ENCODE assay signal across 10 cellular contexts in the genomic region with DNA sequence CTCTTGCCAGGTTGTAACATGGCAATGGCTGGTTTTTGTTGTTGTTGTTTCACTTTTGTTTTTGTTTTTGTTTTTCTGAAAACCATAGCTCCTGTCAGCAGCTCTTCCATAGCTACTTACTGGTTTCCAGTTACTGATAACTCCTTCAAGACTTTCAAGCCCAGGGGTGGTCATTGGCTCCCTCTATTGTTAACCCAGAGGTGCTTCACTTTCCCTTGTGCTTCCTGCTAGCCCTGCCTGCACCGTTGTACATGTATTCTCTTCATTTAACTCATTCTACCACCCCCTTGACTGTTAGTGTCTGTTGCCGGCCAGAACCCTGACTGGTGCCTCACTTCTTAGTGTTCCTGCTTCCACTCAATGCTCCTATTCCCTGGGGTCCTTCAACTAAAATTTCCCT. TPM values are rescaled to one million over a fixed set of nuclear protein-coding genes. Genes with fewer than 3 reads are reported as not detected.
DNase-seq lines count a peak whose midpoint lies in the region; ATAC-seq and TF ChIP-seq lines count a peak whose summit lies in the region.
"Had no signal": no experiment of that assay in that cellular context is flagged by ENCODE, and none has a peak within 500 bp of the region (broad histone marks: within the 10 kb centered on the region; RNA-seq: fewer than 3 reads in every experiment).

No MANE protein-coding gene starts in this region.

- H3K9ac ChIP-seq in liver (ENCODE audit: low read depth in 1 of 2, low read length in 2 of 2): no peak overlapping the region

- no peak overlapping the region for H3K27ac Mint-ChIP-seq in HFFc6

- H3K27me3 Mint-ChIP-seq in HFFc6 (ENCODE audit: insufficient read depth): no peaks in the 10 kb centered on the region

- H3K27ac ChIP-seq in OCI-LY7 (ENCODE audit: low read depth, low read length, poor library complexity, severe bottlenecking) (no peak overlapping the region), liver (ENCODE audit: low read depth in 1 of 2, low read length in 2 of 2) (no peak overlapping the region)
- H3K27ac ChIP-seq: thoracic aorta had no signal

- intact Hi-C loops in OCI-LY7 (cut with micrococcal nuclease; ENCODE audit: unreplicated experiment): no loop called here

- H3K9me3 Mint-ChIP-seq in HFFc6: peaks cover 7% of the 10 kb centered on the region; the same call in 1 of the 2 replicates

- no peaks in the 10 kb centered on the region for H3K36me3 Mint-ChIP-seq in HFFc6 (ENCODE audit: low read depth)

- H3K36me3 ChIP-seq in OCI-LY7 (ENCODE audit: insufficient read depth, low read length): no peaks in the 10 kb centered on the region
- H3K36me3 ChIP-seq in liver (ENCODE audit: control insufficient read depth in 4 of 4, insufficient read depth in 3 of 4, low read depth in 1 of 4, low read length in 3 of 4): no peaks in the 10 kb centered on the region
- H3K36me3 ChIP-seq: thoracic aorta had no signal

- BruUV-seq in OCI-LY7 (replicated peaks; lab: Mats Ljungman, UMichigan): no TSS peak

- H2AFZ ChIP-seq in OCI-LY7 (ENCODE audit: low read length): no peak overlapping the region

- H3K4me3 ChIP-seq in OCI-LY7 (ENCODE audit: low read depth, low read length, poor library complexity, severe bottlenecking) (no peak overlapping the region), liver (ENCODE audit: low read depth in 1 of 3, low read length in 3 of 3) (no peak overlapping the region)
- H3K4me3 ChIP-seq: thoracic aorta had no signal

- peak; percentile 19 to 28 for TF ChIP-seq RAD21 in liver (IDR thresholded peaks at IDR 0.05)

- no peak overlapping the region for H3K4me2 ChIP-seq in OCI-LY7 (ENCODE audit: low read length)

- no peaks in the 10 kb centered on the region for H3K79me2 ChIP-seq in OCI-LY7 (ENCODE audit: insufficient read depth, low read depth, low read length)

- H4K20me1 ChIP-seq in OCI-LY7 (ENCODE audit: insufficient read depth, low read length): no peaks in the 10 kb centered on the region

- H3K9me3 ChIP-seq in OCI-LY7 (ENCODE audit: low read length) (no peaks in the 10 kb centered on the region), liver (ENCODE audit: control insufficient read depth in 4 of 4, low read length in 3 of 4) (peaks cover 0 to 4% (median 0%) of the 10 kb centered on the region in 4 donors)
- H3K9me3 ChIP-seq: thoracic aorta had no signal

- ATAC-seq in GM18907 (IDR thresholded peaks at IDR 0.05; ENCODE audit: unreplicated experiment) (peak; percentile 88), HG03139 (IDR thresholded peaks at IDR 0.05; ENCODE audit: unreplicated experiment) (peak; percentile 69)

- no peaks in the 10 kb centered on the region for H3K4me1 Mint-ChIP-seq in HFFc6 (ENCODE audit: low read depth)

- no peak overlapping the region for H3K4me3 Mint-ChIP-seq in HFFc6

- TF ChIP-seq CTCF in OCI-LY7 (conservative IDR thresholded peaks at IDR 0.05; ENCODE audit: low read length) (peak; percentile 42; the same call in 1 of the 2 replicates), liver (IDR thresholded peaks at IDR 0.05; ENCODE audit: low read depth, low read length, missing input control) (no peak), HFFc6 (IDR thresholded peaks at IDR 0.05) (no peak)

- H3K9me2 ChIP-seq in OCI-LY7 (ENCODE audit: insufficient read depth, low read length): no peaks in the 10 kb centered on the region

- WGBS in liver: 23% methylated on average over 2 of the region's 2 CpGs

- CTCF ChIA-PET in OCI-LY7 (lab: Charles Lee; ENCODE audit: unreplicated experiment): no interaction called here

- POLR2A ChIA-PET in OCI-LY7 (lab: Charles Lee): interaction anchor here (0.7 kb wide), 1 partner anchor 53 kb away, joined by 3 read pairs; no protein-coding TSS in a partner anchor

- DNase-seq in AML-193 (lab: John Stamatoyannopoulos, UW): peak; percentile 29 to 34
- peak; percentile 21 for DNase-seq in OCI-LY7 (ENCODE audit: low spot score)
- peak; percentile 49 for DNase-seq in activated effector memory CD4-positive, alpha-beta T cell treated with Interleukin-2 at 50 U/mL for 16 hours
- no peak for DNase-seq in amygdala (lab: John Stamatoyannopoulos, UW)
- no peak for DNase-seq in HFFc6

- H3K27me3 ChIP-seq in liver (ENCODE audit: control insufficient read depth in 4 of 4, insufficient read depth in 4 of 4, low read length in 3 of 4): no peaks in the 10 kb centered on the region

- H3K4me1 ChIP-seq in OCI-LY7 (ENCODE audit: insufficient read depth, low read length, poor library complexity, severe bottlenecking) (no peaks in the 10 kb centered on the region), liver (ENCODE audit: control insufficient read depth in 4 of 4, insufficient read depth in 4 of 4, low read length in 3 of 4) (no peaks in the 10 kb centered on the region)

TF ChIP-seq in liver, 16 proteins besides CTCF, POLR2A, EP300 and RAD21:
- TF ChIP-seq YY1 (IDR thresholded peaks at IDR 0.05) (no peak), HNF4A (conservative IDR thresholded peaks at IDR 0.05) (no peak), RXRA (IDR thresholded peaks at IDR 0.05) (no peak), JUND (IDR thresholded peaks at IDR 0.05) (no peak), TAF1 (conservative IDR thresholded peaks at IDR 0.05) (no peak), NR2F2 (IDR thresholded peaks at IDR 0.05) (no peak), FOXA1 (IDR thresholded peaks at IDR 0.05) (no peak), EGR1 (IDR thresholded peaks at IDR 0.05; ENCODE audit: low read depth in 2 of 2) (no peak), FOXA2 (IDR thresholded peaks at IDR 0.05) (no peak), HNF4G (IDR thresholded peaks at IDR 0.05) (no peak), SP1 (IDR thresholded peaks at IDR 0.05) (no peak), GABPA (IDR thresholded peaks at IDR 0.05 in 1 of 2, conservative IDR thresholded peaks at IDR 0.05 in 1 of 2) (no peak)
- TF ChIP-seq, protein P1, sequence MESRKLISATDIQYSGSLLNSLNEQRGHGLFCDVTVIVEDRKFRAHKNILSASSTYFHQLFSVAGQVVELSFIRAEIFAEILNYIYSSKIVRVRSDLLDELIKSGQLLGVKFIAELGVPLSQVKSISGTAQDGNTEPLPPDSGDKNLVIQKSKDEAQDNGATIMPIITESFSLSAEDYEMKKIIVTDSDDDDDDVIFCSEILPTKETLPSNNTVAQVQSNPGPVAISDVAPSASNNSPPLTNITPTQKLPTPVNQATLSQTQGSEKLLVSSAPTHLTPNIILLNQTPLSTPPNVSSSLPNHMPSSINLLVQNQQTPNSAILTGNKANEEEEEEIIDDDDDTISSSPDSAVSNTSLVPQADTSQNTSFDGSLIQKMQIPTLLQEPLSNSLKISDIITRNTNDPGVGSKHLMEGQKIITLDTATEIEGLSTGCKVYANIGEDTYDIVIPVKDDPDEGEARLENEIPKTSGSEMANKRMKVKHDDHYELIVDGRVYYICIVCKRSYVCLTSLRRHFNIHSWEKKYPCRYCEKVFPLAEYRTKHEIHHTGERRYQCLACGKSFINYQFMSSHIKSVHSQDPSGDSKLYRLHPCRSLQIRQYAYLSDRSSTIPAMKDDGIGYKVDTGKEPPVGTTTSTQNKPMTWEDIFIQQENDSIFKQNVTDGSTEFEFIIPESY (IDR thresholded peaks at IDR 0.05): no peak
- TF ChIP-seq, protein P2, sequence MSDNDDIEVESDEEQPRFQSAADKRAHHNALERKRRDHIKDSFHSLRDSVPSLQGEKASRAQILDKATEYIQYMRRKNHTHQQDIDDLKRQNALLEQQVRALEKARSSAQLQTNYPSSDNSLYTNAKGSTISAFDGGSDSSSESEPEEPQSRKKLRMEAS (IDR thresholded peaks at IDR 0.05): no peak
- TF ChIP-seq, protein P3, sequence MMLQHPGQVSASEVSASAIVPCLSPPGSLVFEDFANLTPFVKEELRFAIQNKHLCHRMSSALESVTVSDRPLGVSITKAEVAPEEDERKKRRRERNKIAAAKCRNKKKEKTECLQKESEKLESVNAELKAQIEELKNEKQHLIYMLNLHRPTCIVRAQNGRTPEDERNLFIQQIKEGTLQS (IDR thresholded peaks at IDR 0.05): no peak
- TF ChIP-seq, protein P4, sequence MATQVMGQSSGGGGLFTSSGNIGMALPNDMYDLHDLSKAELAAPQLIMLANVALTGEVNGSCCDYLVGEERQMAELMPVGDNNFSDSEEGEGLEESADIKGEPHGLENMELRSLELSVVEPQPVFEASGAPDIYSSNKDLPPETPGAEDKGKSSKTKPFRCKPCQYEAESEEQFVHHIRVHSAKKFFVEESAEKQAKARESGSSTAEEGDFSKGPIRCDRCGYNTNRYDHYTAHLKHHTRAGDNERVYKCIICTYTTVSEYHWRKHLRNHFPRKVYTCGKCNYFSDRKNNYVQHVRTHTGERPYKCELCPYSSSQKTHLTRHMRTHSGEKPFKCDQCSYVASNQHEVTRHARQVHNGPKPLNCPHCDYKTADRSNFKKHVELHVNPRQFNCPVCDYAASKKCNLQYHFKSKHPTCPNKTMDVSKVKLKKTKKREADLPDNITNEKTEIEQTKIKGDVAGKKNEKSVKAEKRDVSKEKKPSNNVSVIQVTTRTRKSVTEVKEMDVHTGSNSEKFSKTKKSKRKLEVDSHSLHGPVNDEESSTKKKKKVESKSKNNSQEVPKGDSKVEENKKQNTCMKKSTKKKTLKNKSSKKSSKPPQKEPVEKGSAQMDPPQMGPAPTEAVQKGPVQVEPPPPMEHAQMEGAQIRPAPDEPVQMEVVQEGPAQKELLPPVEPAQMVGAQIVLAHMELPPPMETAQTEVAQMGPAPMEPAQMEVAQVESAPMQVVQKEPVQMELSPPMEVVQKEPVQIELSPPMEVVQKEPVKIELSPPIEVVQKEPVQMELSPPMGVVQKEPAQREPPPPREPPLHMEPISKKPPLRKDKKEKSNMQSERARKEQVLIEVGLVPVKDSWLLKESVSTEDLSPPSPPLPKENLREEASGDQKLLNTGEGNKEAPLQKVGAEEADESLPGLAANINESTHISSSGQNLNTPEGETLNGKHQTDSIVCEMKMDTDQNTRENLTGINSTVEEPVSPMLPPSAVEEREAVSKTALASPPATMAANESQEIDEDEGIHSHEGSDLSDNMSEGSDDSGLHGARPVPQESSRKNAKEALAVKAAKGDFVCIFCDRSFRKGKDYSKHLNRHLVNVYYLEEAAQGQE (IDR thresholded peaks at IDR 0.05): no peak
TF ChIP-seq in liver: peak in this region for 0.

RNA-seq across cellular contexts. Expression of a gene that starts 4.2 kb away (rescaled TPM):
- total RNA-seq in OCI-LY7 (2014; rRNA removed; shearing (Covaris generic)): not detected in 2 replicates
- not detected in 2 replicates for total RNA-seq in OCI-LY7 (2022)
- under 1 TPM; 0.28 to 0.67 TPM for total RNA-seq in liver
- polyA plus RNA-seq in liver: under 1 TPM; 0.06 to 0.36 TPM
- not detected for total RNA-seq in HFFc6 (2021; fragmentation: NEBNext Ultra II Directional; extraction: Animal tissue kit (Norgen Biotek cat#: 25700))
- total RNA-seq: fibroblast of lung, thoracic aorta had no signal
- polyA plus RNA-seq: fibroblast of lung had no signal

Comparison
In these comparisons a context has a peak if more than half of its experiments do, and no peak if none do; other contexts are left out.
1. DNase-seq: peak in AML-193 (2 of 2), OCI-LY7 (single experiment) and activated effector memory CD4-positive, alpha-beta T cell treated with Interleukin-2 at 50 U/mL for 16 hours (single experiment); none in amygdala (0 of 56) and HFFc6 (single experiment).